In the genomic region with DNA sequence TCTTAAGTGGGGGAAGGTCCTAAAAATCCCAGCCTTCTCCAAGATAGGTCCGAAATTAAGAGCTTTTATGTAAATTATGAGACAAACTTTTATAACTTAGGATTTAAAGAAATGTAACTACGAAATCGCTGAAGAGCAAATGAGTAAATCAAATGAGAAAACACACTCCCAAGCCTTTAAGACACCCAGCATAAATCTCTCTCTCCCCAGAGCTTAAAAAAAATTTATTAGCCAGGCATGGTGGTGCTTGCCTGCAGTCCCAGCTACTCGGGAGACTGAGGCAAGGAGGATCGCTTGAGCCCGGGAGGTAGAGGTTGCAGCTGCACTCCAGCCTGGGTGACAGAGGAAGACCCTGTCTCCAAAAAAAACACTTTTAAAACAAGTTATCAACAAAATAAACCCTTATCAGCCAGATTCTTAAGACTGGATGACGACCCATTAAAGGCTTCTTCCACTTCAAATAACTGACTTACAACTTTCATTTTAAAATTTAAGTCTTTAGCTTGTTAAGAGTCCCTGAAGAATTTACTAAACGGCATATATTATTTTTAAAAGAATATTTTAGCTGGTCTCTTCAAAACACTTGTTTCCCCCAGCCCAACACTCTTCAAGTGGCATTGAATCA, we compare ENCODE assay signal across 8 cellular contexts. TPM values are rescaled to one million over a fixed set of nuclear protein-coding genes. Genes with fewer than 3 reads are reported as not detected.
DNase-seq lines count a peak whose midpoint lies in the region; ATAC-seq and TF ChIP-seq lines count a peak whose summit lies in the region.

No MANE protein-coding gene starts in this region.

- peaks cover 40% of the 10 kb centered on the region for H3F3A ChIP-seq in SK-N-SH (replicated peaks; ENCODE audit: insufficient read depth)

- no peaks in the 10 kb centered on the region for H3K9me2 ChIP-seq in SK-N-SH

- POLR2A ChIA-PET in SK-N-SH (lab: Yijun Ruan, JAX) = interaction anchor here (0.6 kb wide), 1 partner anchor 39 kb away, joined by 3 read pairs; no protein-coding TSS in a partner anchor

- H3K4me1 ChIP-seq in SK-N-SH (ENCODE audit: control insufficient read depth in 1 of 2, insufficient read depth in 2 of 2, low read depth in 1 of 2, low read length in 1 of 2) = peaks cover 10 to 20% of the 10 kb centered on the region in 2 experiments; a peak in 3 of 4 replicates
- peaks cover 0 to 54% (median 48%) of the 10 kb centered on the region in 5 donors for H3K4me1 ChIP-seq in subcutaneous abdominal adipose tissue (ENCODE audit: control insufficient read depth in 5 of 5, insufficient read depth in 5 of 5, low read length in 5 of 5)

- no peak for TF ChIP-seq CTCF in SK-N-SH (IDR thresholded peaks at IDR 0.05)
- TF ChIP-seq CTCF in kidney epithelial cell (IDR thresholded peaks at IDR 0.05; ENCODE audit: insufficient read depth, low read length, poor library complexity, severe bottlenecking) = no peak

- peaks cover 87% of the 10 kb centered on the region for H3K79me2 ChIP-seq in SK-N-SH (ENCODE audit: insufficient read depth)

- H3K4me3 ChIP-seq in SK-N-SH (ENCODE audit: low read depth in 2 of 2, low read length in 1 of 2) = peak overlapping the region; percentile 22 to 57; a peak in 3 of 4 replicates
- peak overlapping the region; percentile 99 for H3K4me3 ChIP-seq in kidney epithelial cell (ENCODE audit: low read depth, low read length)
- peak overlapping the region in 4 of 5 donors; percentile 8 to 43 (median 40) for H3K4me3 ChIP-seq in subcutaneous abdominal adipose tissue (ENCODE audit: low read depth in 1 of 5, low read length in 5 of 5)

- peak overlapping the region; percentile 98 to 100 for H3K27ac Mint-ChIP-seq in activated naive CD4-positive, alpha-beta T cell treated with anti-CD3 and anti-CD28 coated beads, Interleukin-2, amount 50 U/mL, for 72 hours

- DNase-seq in SK-N-SH (no peak), kidney epithelial cell (ENCODE audit: low read depth) (no peak), HuH-7 (ENCODE audit: low spot score) (no peak), GM19238 (ENCODE audit: insufficient read length, low spot score) (no peak)
- peak in 1 of 2 donors; percentile 25 for DNase-seq in activated naive CD4-positive, alpha-beta T cell treated with anti-CD3 and anti-CD28 coated beads, Interleukin-2, amount 50 U/mL, for 72 hours (ENCODE audit: low spot score in 2 of 2)

- H3K27ac ChIP-seq in SK-N-SH (ENCODE audit: low read depth in 2 of 2, low read length in 1 of 2) (peak overlapping the region; percentile 8 to 98; a peak in 3 of 4 replicates), subcutaneous abdominal adipose tissue (ENCODE audit: low read depth, low read length) (peak overlapping the region; percentile 100)

- no peak for TF ChIP-seq EP300 in SK-N-SH (IDR thresholded peaks at IDR 0.05; ENCODE audit: borderline replicate concordance in 1 of 2, low read depth in 1 of 2, low read length in 1 of 2)

- H3K36me3 ChIP-seq in SK-N-SH (replicated peaks in 1 of 2; ENCODE audit: control insufficient read depth in 1 of 2, insufficient read depth in 2 of 2, low read length in 1 of 2) (peaks cover 0 to 24% of the 10 kb centered on the region in 2 experiments), kidney epithelial cell (ENCODE audit: control insufficient read depth, insufficient read depth, low read length) (no peaks in the 10 kb centered on the region), subcutaneous abdominal adipose tissue (ENCODE audit: control insufficient read depth in 5 of 5, insufficient read depth in 5 of 5, low read length in 5 of 5) (peaks cover 0 to 9% (median 3%) of the 10 kb centered on the region in 5 donors)

- TF ChIP-seq RAD21 in SK-N-SH (IDR thresholded peaks at IDR 0.05; ENCODE audit: low read length) = no peak

- peaks cover 75% of the 10 kb centered on the region for H4K20me1 ChIP-seq in SK-N-SH (ENCODE audit: insufficient read depth)

- no peaks in the 10 kb centered on the region for H3K9me3 ChIP-seq in SK-N-SH
- no peaks in the 10 kb centered on the region for H3K9me3 ChIP-seq in subcutaneous abdominal adipose tissue (ENCODE audit: control insufficient read depth in 5 of 5, low read length in 5 of 5)

- H3K9ac ChIP-seq in SK-N-SH (peak overlapping the region; percentile 51; the same call in 1 of the 2 replicates), subcutaneous abdominal adipose tissue (ENCODE audit: low read length in 5 of 5) (peak overlapping the region in 4 of 5 donors; percentile 11 to 53 (median 30))

- WGBS in SK-N-SH (ENCODE audit: low lambda C conversion rate) = 36% methylated on average over 8 of the region's 8 CpGs

- no peaks in the 10 kb centered on the region for H3K9me3 Mint-ChIP-seq in activated naive CD4-positive, alpha-beta T cell treated with anti-CD3 and anti-CD28 coated beads, Interleukin-2, amount 50 U/mL, for 72 hours

- H3K27me3 ChIP-seq in SK-N-SH (ENCODE audit: insufficient read depth) = no peaks in the 10 kb centered on the region
- no peaks in the 10 kb centered on the region for H3K27me3 ChIP-seq in kidney epithelial cell (ENCODE audit: control insufficient read depth, insufficient read depth, low read length)
- H3K27me3 ChIP-seq in subcutaneous abdominal adipose tissue (ENCODE audit: control insufficient read depth in 5 of 5, insufficient read depth in 4 of 5, low read length in 5 of 5) = no peaks in the 10 kb centered on the region

- ATAC-seq in SK-N-SH treated with all-trans-retinoic acid at 6 μM for 48 hours (no peak), GM21786 (IDR thresholded peaks at IDR 0.05; ENCODE audit: unreplicated experiment) (no peak)
- no peak for ATAC-seq in activated naive CD4-positive, alpha-beta T cell treated with anti-CD3 and anti-CD28 coated beads, Interleukin-2, amount 50 U/mL, for 72 hours

- peaks cover 49 to 54% of the 10 kb centered on the region in 2 donors for H3K36me3 Mint-ChIP-seq in activated naive CD4-positive, alpha-beta T cell treated with anti-CD3 and anti-CD28 coated beads, Interleukin-2, amount 50 U/mL, for 72 hours

- CTCF ChIA-PET in SK-N-SH (lab: Yijun Ruan, JAX) = interaction anchor here (0.7 to 1.5 kb wide), 3 partner anchors 25 to 56 kb away, joined by 3 to 4 read pairs (median 3); no protein-coding TSS in a partner anchor

- H3K4me2 ChIP-seq in SK-N-SH = peak overlapping the region; percentile 100

- no peak overlapping the region for H2AFZ ChIP-seq in SK-N-SH (ENCODE audit: low read depth)

TF ChIP-seq in SK-N-SH, 30 proteins besides CTCF, POLR2A, EP300 and RAD21:
- TF ChIP-seq NFIC (IDR thresholded peaks at IDR 0.05; ENCODE audit: borderline replicate concordance) = no peak
- no peak for TF ChIP-seq FOXJ3 (CRISPR knock-in tag; IDR thresholded peaks at IDR 0.05)
TF ChIP-seq in SK-N-SH: peak in this region for 0.

TF ChIP-seq in SK-N-SH treated with all-trans-retinoic acid at 6 μM for 48 hours, 23 proteins besides CTCF, POLR2A, EP300 and RAD21 (continues in another document):
- no peak for TF ChIP-seq ZC3H10 (CRISPR knock-in tag; IDR thresholded peaks at IDR 0.05)
- no peak for TF ChIP-seq CSDC2 (CRISPR knock-in tag; IDR thresholded peaks at IDR 0.05)
- TF ChIP-seq ESRRG (CRISPR knock-in tag; IDR thresholded peaks at IDR 0.05) = no peak
- TF ChIP-seq, protein P1, sequence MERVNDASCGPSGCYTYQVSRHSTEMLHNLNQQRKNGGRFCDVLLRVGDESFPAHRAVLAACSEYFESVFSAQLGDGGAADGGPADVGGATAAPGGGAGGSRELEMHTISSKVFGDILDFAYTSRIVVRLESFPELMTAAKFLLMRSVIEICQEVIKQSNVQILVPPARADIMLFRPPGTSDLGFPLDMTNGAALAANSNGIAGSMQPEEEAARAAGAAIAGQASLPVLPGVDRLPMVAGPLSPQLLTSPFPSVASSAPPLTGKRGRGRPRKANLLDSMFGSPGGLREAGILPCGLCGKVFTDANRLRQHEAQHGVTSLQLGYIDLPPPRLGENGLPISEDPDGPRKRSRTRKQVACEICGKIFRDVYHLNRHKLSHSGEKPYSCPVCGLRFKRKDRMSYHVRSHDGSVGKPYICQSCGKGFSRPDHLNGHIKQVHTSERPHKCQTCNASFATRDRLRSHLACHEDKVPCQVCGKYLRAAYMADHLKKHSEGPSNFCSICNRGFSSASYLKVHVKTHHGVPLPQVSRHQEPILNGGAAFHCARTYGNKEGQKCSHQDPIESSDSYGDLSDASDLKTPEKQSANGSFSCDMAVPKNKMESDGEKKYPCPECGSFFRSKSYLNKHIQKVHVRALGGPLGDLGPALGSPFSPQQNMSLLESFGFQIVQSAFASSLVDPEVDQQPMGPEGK (CRISPR knock-in tag; IDR thresholded peaks at IDR 0.05; ENCODE audit: borderline replicate concordance) = no peak
- no peak for TF ChIP-seq ZNF70 (CRISPR knock-in tag; IDR thresholded peaks at IDR 0.05)
- TF ChIP-seq GLIS3 (CRISPR knock-in tag; IDR thresholded peaks at IDR 0.05) = no peak

RNA-seq across cellular contexts. Expression of a gene that starts 3.2 kb away (rescaled TPM):
- polyA plus RNA-seq in SK-N-SH (2012; rRNA removed) = 38.9 and 40.5 TPM in 2 replicates
- 65.3 and 83.2 TPM in 2 replicates for polyA plus RNA-seq in SK-N-SH (2012; cell fraction: cytosol; rRNA removed)
- 12.5 and 25.3 TPM in 2 replicates for polyA plus RNA-seq in SK-N-SH (2012; cell fraction: nucleus; rRNA removed)
- 100 to 1,000 TPM; 285 to 294 TPM for total RNA-seq in activated naive CD4-positive, alpha-beta T cell treated with anti-CD3 and anti-CD28 coated beads, Interleukin-2, amount 50 U/mL, for 72 hours
- total RNA-seq in kidney epithelial cell = 114 and 119 TPM in 2 replicates

RNA-seq across cellular contexts. Expression of a gene that starts 39.1 kb away (rescaled TPM):
- polyA plus RNA-seq in SK-N-SH (2012; rRNA removed) = 762 and 917 TPM in 2 replicates
- polyA plus RNA-seq in SK-N-SH (2012; cell fraction: cytosol; rRNA removed) = 791 and 824 TPM in 2 replicates
- polyA plus RNA-seq in SK-N-SH (2012; cell fraction: nucleus; rRNA removed) = 461 and 654 TPM in 2 replicates
- total RNA-seq in activated naive CD4-positive, alpha-beta T cell treated with anti-CD3 and anti-CD28 coated beads, Interleukin-2, amount 50 U/mL, for 72 hours = 100 to 1,000 TPM; 788 to 897 TPM
- 399 and 419 TPM in 2 replicates for total RNA-seq in kidney epithelial cell

RNA-seq across cellular contexts. Expression of a gene that starts 40.2 kb away (rescaled TPM):
- 523 and 644 TPM in 2 replicates for polyA plus RNA-seq in SK-N-SH (2012; rRNA removed)
- polyA plus RNA-seq in SK-N-SH (2012; cell fraction: cytosol; rRNA removed) = 840 and 1,075 TPM in 2 replicates
- 157 and 212 TPM in 2 replicates for polyA plus RNA-seq in SK-N-SH (2012; cell fraction: nucleus; rRNA removed)
- total RNA-seq in activated naive CD4-positive, alpha-beta T cell treated with anti-CD3 and anti-CD28 coated beads, Interleukin-2, amount 50 U/mL, for 72 hours = 1,000 to 10,000 TPM; 1,074 to 1,104 TPM
- total RNA-seq in kidney epithelial cell = 1,136 and 1,207 TPM in 2 replicates

RNA-seq across cellular contexts. Expression of a gene that starts 54.7 kb away (rescaled TPM):
- polyA plus RNA-seq in SK-N-SH (2012; rRNA removed) = 32.4 and 34.9 TPM in 2 replicates
- polyA plus RNA-seq in SK-N-SH (2012; cell fraction: cytosol; rRNA removed) = 17.7 and 22.0 TPM in 2 replicates
- polyA plus RNA-seq in SK-N-SH (2012; cell fraction: nucleus; rRNA removed) = 121 and 132 TPM in 2 replicates
- total RNA-seq in activated naive CD4-positive, alpha-beta T cell treated with anti-CD3 and anti-CD28 coated beads, Interleukin-2, amount 50 U/mL, for 72 hours = 100 to 1,000 TPM in 1 of 2 donors, 10 to 100 TPM in 1; 92.0 to 113 TPM
- total RNA-seq in kidney epithelial cell = 37.9 and 49.9 TPM in 2 replicates

Comparison
In these comparisons a context has a peak if more than half of its experiments do, and no peak if none do; other contexts are left out.
1. H3K4me3 ChIP-seq: peak in every context shown above with its lines; median percentile 99 in kidney epithelial cell; 40 in subcutaneous abdominal adipose tissue; 40 in SK-N-SH.